In genomic region chr12:113119980-113120669, GRCh38 we compare ENCODE assay signal across 22 cellular contexts. TPM values are rescaled to one million over a fixed set of nuclear protein-coding genes. Genes with fewer than 3 reads are reported as not detected.
A peak's percentile ranks its signal among the peaks of the same experiment; 100 is the strongest.
DNase-seq lines count a peak whose midpoint lies in the region; ATAC-seq and TF ChIP-seq lines count a peak whose summit lies in the region.
"Had no signal": no experiment of that assay in that cellular context is flagged by ENCODE, and none has a peak within 500 bp of the region (broad histone marks: within the 10 kb centered on the region; RNA-seq: fewer than 3 reads in every experiment).

No MANE protein-coding gene starts in this region.

- H3K4me3 Mint-ChIP-seq in activated CD4-positive, alpha-beta T cell treated with anti-CD3 and anti-CD28 coated beads for 36 hours = no peak overlapping the region
- H3K4me3 Mint-ChIP-seq: activated naive CD4-positive, alpha-beta T cell treated with anti-CD3 and anti-CD28 coated beads, Interleukin-2, amount 10 ng/mL, durations not matched to agents 7 days and 5 days; nephron progenitor cell had no signal

- no peaks in the 10 kb centered on the region for H3K9me2 ChIP-seq in neural cell (ENCODE audit: insufficient read depth, low read length)

- no peaks in the 10 kb centered on the region for H3K36me3 ChIP-seq in H7 (replicated peaks; ENCODE audit: control insufficient read depth, insufficient read depth, low read length)
- H3K36me3 ChIP-seq in neural cell (ENCODE audit: insufficient read depth, low read length) = no peaks in the 10 kb centered on the region

- no peaks in the 10 kb centered on the region for H3F3A ChIP-seq in neural cell (ENCODE audit: insufficient read depth, low read length, poor library complexity, severe bottlenecking)

- H3K4me2 ChIP-seq in neural cell (ENCODE audit: low read length) = peak overlapping the region; percentile 53
- H3K4me2 ChIP-seq: BLaER1 had no signal

- peaks cover 3% of the 10 kb centered on the region for H3K9me3 Mint-ChIP-seq in activated CD4-positive, alpha-beta T cell treated with anti-CD3 and anti-CD28 coated beads for 36 hours (ENCODE audit: low read depth)

- POLR2A ChIA-PET in activated CD4-positive, alpha-beta T cell treated with anti-CD3 and anti-CD28 coated beads for 36 hours (lab: Charles Lee) = no interaction called here

- H3K27ac ChIP-seq in angular gyrus (ENCODE audit: low read depth, low read length) (peak overlapping the region; percentile 16), neural cell (ENCODE audit: low read length) (peak overlapping the region; percentile 35)
- H3K27ac ChIP-seq: BLaER1, coronary artery, testis had no signal

- H3K4me1 Mint-ChIP-seq in activated CD4-positive, alpha-beta T cell treated with anti-CD3 and anti-CD28 coated beads for 36 hours = no peaks in the 10 kb centered on the region
- H3K4me1 Mint-ChIP-seq: activated naive CD4-positive, alpha-beta T cell treated with anti-CD3 and anti-CD28 coated beads, Interleukin-2, amount 10 ng/mL, durations not matched to agents 7 days and 5 days; nephron progenitor cell had no signal

- H3K36me3 Mint-ChIP-seq in activated CD4-positive, alpha-beta T cell treated with anti-CD3 and anti-CD28 coated beads for 36 hours (ENCODE audit: low read depth) = no peaks in the 10 kb centered on the region
- H3K36me3 Mint-ChIP-seq: activated naive CD4-positive, alpha-beta T cell treated with anti-CD3 and anti-CD28 coated beads, Interleukin-2, amount 10 ng/mL, durations not matched to agents 7 days and 5 days had no signal

- TF ChIP-seq CTCF in neural cell (IDR thresholded peaks at IDR 0.05; ENCODE audit: poor library complexity, severe bottlenecking) (no peak), GM10266 (IDR thresholded peaks at IDR 0.05; ENCODE audit: control insufficient read depth, insufficient read depth, low read depth, missing control alignments) (no peak)

- intact Hi-C loops in activated CD4-positive, alpha-beta T cell treated with anti-CD3 and anti-CD28 coated beads for 36 hours (cut with DNase I, micrococcal nuclease) = no loop called here

- no peak overlapping the region for H2AFZ ChIP-seq in neural cell (ENCODE audit: low read depth, low read length)

- H3K4me3 ChIP-seq in H7 (ENCODE audit: insufficient read depth, low read depth, low read length) = no peak overlapping the region
- peak overlapping the region; percentile 52 for H3K4me3 ChIP-seq in neural cell (ENCODE audit: low read length)
- H3K4me3 ChIP-seq: BLaER1, coronary artery, testis had no signal

- no peaks in the 10 kb centered on the region for H3K27me3 Mint-ChIP-seq in activated CD4-positive, alpha-beta T cell treated with anti-CD3 and anti-CD28 coated beads for 36 hours

- CTCF ChIA-PET in activated CD4-positive, alpha-beta T cell treated with anti-CD3 and anti-CD28 coated beads for 36 hours (lab: Charles Lee) = interaction anchor here (0.7 to 1.6 kb wide), 4 partner anchors 15 to 69 kb away, joined by 3 to 5 read pairs (median 4); partner anchors contain the start of gene RASAL1

- ATAC-seq in GM19328 (IDR thresholded peaks at IDR 0.05; ENCODE audit: unreplicated experiment) = no peak
- no peak for ATAC-seq in activated CD4-positive, alpha-beta T cell treated with anti-CD3 and anti-CD28 coated beads for 36 hours
- ATAC-seq: left colon had no signal

- peak; percentile 51 for TF ChIP-seq RAD21 in neural cell (conservative IDR thresholded peaks at IDR 0.05)

- no peaks in the 10 kb centered on the region for H3K9me3 ChIP-seq in neural cell (ENCODE audit: low read length)
- H3K9me3 ChIP-seq: testis had no signal

- H3K27me3 ChIP-seq in H7 (ENCODE audit: control insufficient read depth, insufficient read depth, low read length) (no peaks in the 10 kb centered on the region), neural cell (ENCODE audit: insufficient read depth, low read depth, low read length) (no peaks in the 10 kb centered on the region)
- H3K27me3 ChIP-seq: BLaER1, testis had no signal

- H4K20me1 ChIP-seq in neural cell (ENCODE audit: insufficient read depth) = no peaks in the 10 kb centered on the region

- H3K9ac ChIP-seq in neural cell (ENCODE audit: low read length) = peak overlapping the region; percentile 10
- H3K9ac ChIP-seq: BLaER1 had no signal

- TF ChIP-seq EP300 in neural cell (conservative IDR thresholded peaks at IDR 0.05; ENCODE audit: poor library complexity, severe bottlenecking) = peak; percentile 61

- H3K79me2 ChIP-seq in neural cell (replicated peaks; ENCODE audit: insufficient read depth, low read length) = no peaks in the 10 kb centered on the region

- DNase-seq in DMS153 (lab: John Stamatoyannopoulos, UW) (peak; percentile 32), DMS153 treated with DMSO at 0.1 percent for 48 hours (lab: John Stamatoyannopoulos, UW; ENCODE audit: unreplicated experiment) (no peak), H7 (peak; percentile 58), GM10266 (ENCODE audit: extremely low spot score) (no peak)
- no peak for DNase-seq in activated CD4-positive, alpha-beta T cell treated with anti-CD3 and anti-CD28 coated beads for 36 hours
- DNase-seq: 8988T; activated CD4-positive, alpha-beta T cell treated with anti-CD3 and anti-CD28 coated beads, Interleukin-2, amount 50 U/mL, for 48 hours; activated naive CD4-positive, alpha-beta T cell treated with anti-CD3 and anti-CD28 coated beads, Interleukin-2, amount 10 ng/mL, durations not matched to agents 7 days and 5 days; foreskin fibroblast; GOT3; IMR-90; left colon; NCI-H2107; nephron progenitor cell; T-helper 1 cell; testis had no signal

- H3K27ac Mint-ChIP-seq in activated CD4-positive, alpha-beta T cell treated with anti-CD3 and anti-CD28 coated beads for 36 hours = no peak overlapping the region
- H3K27ac Mint-ChIP-seq: activated naive CD4-positive, alpha-beta T cell treated with anti-CD3 and anti-CD28 coated beads, Interleukin-2, amount 10 ng/mL, durations not matched to agents 7 days and 5 days; nephron progenitor cell had no signal

TF ChIP-seq in neural cell, 6 proteins besides CTCF, POLR2A, EP300 and RAD21:
- peak; percentile 25 for TF ChIP-seq POLR2AphosphoS5 (IDR thresholded peaks at IDR 0.05)
- peak; percentile 59 for TF ChIP-seq MXI1 (conservative IDR thresholded peaks at IDR 0.05; ENCODE audit: poor library complexity, severe bottlenecking)
- no peak for TF ChIP-seq TAF1 (IDR thresholded peaks at IDR 0.05; ENCODE audit: low read depth)
- peak; percentile 48 for TF ChIP-seq SMC3 (conservative IDR thresholded peaks at IDR 0.05; ENCODE audit: poor library complexity)
- no peak for TF ChIP-seq EZH2 (IDR thresholded peaks at IDR 0.05; ENCODE audit: borderline replicate concordance, insufficient read depth, low read length, poor library complexity, severe bottlenecking)
- TF ChIP-seq, protein P1, sequence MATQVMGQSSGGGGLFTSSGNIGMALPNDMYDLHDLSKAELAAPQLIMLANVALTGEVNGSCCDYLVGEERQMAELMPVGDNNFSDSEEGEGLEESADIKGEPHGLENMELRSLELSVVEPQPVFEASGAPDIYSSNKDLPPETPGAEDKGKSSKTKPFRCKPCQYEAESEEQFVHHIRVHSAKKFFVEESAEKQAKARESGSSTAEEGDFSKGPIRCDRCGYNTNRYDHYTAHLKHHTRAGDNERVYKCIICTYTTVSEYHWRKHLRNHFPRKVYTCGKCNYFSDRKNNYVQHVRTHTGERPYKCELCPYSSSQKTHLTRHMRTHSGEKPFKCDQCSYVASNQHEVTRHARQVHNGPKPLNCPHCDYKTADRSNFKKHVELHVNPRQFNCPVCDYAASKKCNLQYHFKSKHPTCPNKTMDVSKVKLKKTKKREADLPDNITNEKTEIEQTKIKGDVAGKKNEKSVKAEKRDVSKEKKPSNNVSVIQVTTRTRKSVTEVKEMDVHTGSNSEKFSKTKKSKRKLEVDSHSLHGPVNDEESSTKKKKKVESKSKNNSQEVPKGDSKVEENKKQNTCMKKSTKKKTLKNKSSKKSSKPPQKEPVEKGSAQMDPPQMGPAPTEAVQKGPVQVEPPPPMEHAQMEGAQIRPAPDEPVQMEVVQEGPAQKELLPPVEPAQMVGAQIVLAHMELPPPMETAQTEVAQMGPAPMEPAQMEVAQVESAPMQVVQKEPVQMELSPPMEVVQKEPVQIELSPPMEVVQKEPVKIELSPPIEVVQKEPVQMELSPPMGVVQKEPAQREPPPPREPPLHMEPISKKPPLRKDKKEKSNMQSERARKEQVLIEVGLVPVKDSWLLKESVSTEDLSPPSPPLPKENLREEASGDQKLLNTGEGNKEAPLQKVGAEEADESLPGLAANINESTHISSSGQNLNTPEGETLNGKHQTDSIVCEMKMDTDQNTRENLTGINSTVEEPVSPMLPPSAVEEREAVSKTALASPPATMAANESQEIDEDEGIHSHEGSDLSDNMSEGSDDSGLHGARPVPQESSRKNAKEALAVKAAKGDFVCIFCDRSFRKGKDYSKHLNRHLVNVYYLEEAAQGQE (IDR thresholded peaks at IDR 0.05; ENCODE audit: borderline replicate concordance) = peak; percentile 89

RNA-seq across cellular contexts. Expression of gene RASAL1, which starts 15.4 kb away (rescaled TPM):
- 4.4 and 4.5 TPM in 2 replicates for total RNA-seq in H7 (2014; rRNA removed; shearing (Covaris generic))
- polyA plus RNA-seq in neural cell = 0.14 and 0.15 TPM in 2 replicates
- not detected in 2 replicates for polyA minus RNA-seq in neural cell
- total RNA-seq in activated CD4-positive, alpha-beta T cell treated with anti-CD3 and anti-CD28 coated beads for 36 hours = 10 to 100 TPM in 1 of 2 experiments, 1 to 10 TPM in 1; 9.0 to 10.6 TPM
- total RNA-seq: IMR-90 had no signal
- polyA plus RNA-seq: IMR-90 had no signal

RNA-seq across cellular contexts. Expression of gene CFAP73, which starts 29.4 kb away (rescaled TPM):
- 0.33 TPM in 1 of 2 replicates, not detected in the other for total RNA-seq in H7 (2014; rRNA removed; shearing (Covaris generic))
- polyA plus RNA-seq in neural cell = not detected in 2 replicates
- not detected in 2 replicates for polyA minus RNA-seq in neural cell
- total RNA-seq in activated CD4-positive, alpha-beta T cell treated with anti-CD3 and anti-CD28 coated beads for 36 hours = 1 to 10 TPM in 1 of 2 experiments, under 1 TPM in 1; 0.86 to 1.1 TPM
- total RNA-seq: Daoy, IMR-90 had no signal
- polyA plus RNA-seq: IMR-90 had no signal

Comparison
In these comparisons a context has a peak if more than half of its experiments do, and no peak if none do; other contexts are left out.
1. DNase-seq: peak in DMS153 (single experiment) and H7 (single experiment); none in DMS153 treated with DMSO at 0.1 percent for 48 hours (single experiment), activated CD4-positive, alpha-beta T cell treated with anti-CD3 and anti-CD28 coated beads for 36 hours (single experiment) and GM10266 (single experiment).